In genomic region chr9:19473605-19474004, GRCh38 we compare ENCODE assay signal across 18 cellular contexts.
"Had no signal": no experiment of that assay in that cellular context is flagged by ENCODE, and none has a peak within 500 bp of the region (broad histone marks: within the 10 kb centered on the region; RNA-seq: fewer than 3 reads in every experiment).

No MANE protein-coding gene starts in this region.

- H3K27me3 Mint-ChIP-seq: activated naive CD8-positive, alpha-beta T cell treated with anti-CD3 and anti-CD28 coated beads for 36 hours had no signal

- H3K27ac ChIP-seq: hepatocyte, left ventricle myocardium inferior, neural progenitor cell, ovary, sigmoid colon, spleen, thoracic aorta had no signal

- DNase-seq: activated CD4-positive, alpha-beta T cell treated with anti-CD3 and anti-CD28 coated beads, Interleukin-2, amount 50 U/mL, for 1 hour; activated CD8-positive, alpha-beta memory T cell treated with anti-CD3 and anti-CD28 coated beads for 24 hours; activated naive CD8-positive, alpha-beta T cell treated with anti-CD3 and anti-CD28 coated beads for 36 hours; amygdala; islet precursor cell; left ventricle myocardium inferior; naive B cell; ovary; sigmoid colon; spleen; stimulated activated CD4-positive, alpha-beta T cell treated with anti-CD3 and anti-CD28 coated beads, Interleukin-1b, Interleukin-23, amount 100 ng/mL, for 48 hours; stimulated activated naive CD8-positive, alpha-beta T cell treated with anti-CD3 and anti-CD28 coated beads, Interleukin-15, amount 100 ng/mL, for 72 hours had no signal

- H3K4me3 Mint-ChIP-seq: activated naive CD8-positive, alpha-beta T cell treated with anti-CD3 and anti-CD28 coated beads for 36 hours; activated T-helper 1 cell treated with anti-CD3 and anti-CD28 coated beads, Interleukin-12 subunit alpha, Interleukin-12 subunit beta, Interleukin-2, Interleukin-4 antibody, amounts not matched to agents 30 ng/mL and 10 ng/mL and 1 ng/mL, durations not matched to agents 14 hours and 24 hours and 36 hours; brain; dendritic cell treated with granulocyte-macrophage colony-stimulating factor and Interleukin-4, amounts not matched to agents 40 ng/mL and 50 ng/mL, for 4 days; neural progenitor cell; stimulated activated naive CD8-positive, alpha-beta T cell treated with anti-CD3 and anti-CD28 coated beads, Interleukin-15, amount 100 ng/mL, for 72 hours had no signal

- H3K36me3 Mint-ChIP-seq: activated naive CD8-positive, alpha-beta T cell treated with anti-CD3 and anti-CD28 coated beads for 36 hours; brain; naive B cell; neural progenitor cell had no signal

- H3K9me3 ChIP-seq: left ventricle myocardium inferior, ovary, sigmoid colon, spleen, thoracic aorta had no signal

- H3K4me1 ChIP-seq: neural progenitor cell had no signal

- H3K4me2 ChIP-seq: hepatocyte, neural progenitor cell had no signal

- H3K36me3 ChIP-seq: left ventricle myocardium inferior, neural progenitor cell, ovary, sigmoid colon, spleen, thoracic aorta had no signal

- H3K27ac Mint-ChIP-seq: activated naive CD8-positive, alpha-beta T cell treated with anti-CD3 and anti-CD28 coated beads for 36 hours; activated T-helper 1 cell treated with anti-CD3 and anti-CD28 coated beads, Interleukin-12 subunit alpha, Interleukin-12 subunit beta, Interleukin-2, Interleukin-4 antibody, amounts not matched to agents 30 ng/mL and 10 ng/mL and 1 ng/mL, durations not matched to agents 14 hours and 24 hours and 36 hours; brain; dendritic cell treated with granulocyte-macrophage colony-stimulating factor and Interleukin-4, amounts not matched to agents 40 ng/mL and 50 ng/mL, for 4 days; neural progenitor cell; stimulated activated naive CD8-positive, alpha-beta T cell treated with anti-CD3 and anti-CD28 coated beads, Interleukin-15, amount 100 ng/mL, for 72 hours had no signal

- H2AFZ ChIP-seq: hepatocyte, neural progenitor cell had no signal

- H3K4me3 ChIP-seq: hepatocyte, left ventricle myocardium inferior, neural progenitor cell, ovary, sigmoid colon, spleen, thoracic aorta had no signal

- H3K9ac ChIP-seq: neural progenitor cell had no signal

- ATAC-seq: stimulated activated naive CD8-positive, alpha-beta T cell treated with anti-CD3 and anti-CD28 coated beads, Interleukin-15, amount 100 ng/mL, for 72 hours had no signal

- H3K79me2 ChIP-seq: hepatocyte had no signal

- H3K27me3 ChIP-seq: hepatocyte, neural progenitor cell, ovary, sigmoid colon, spleen had no signal

- H3K9me3 Mint-ChIP-seq: activated naive CD8-positive, alpha-beta T cell treated with anti-CD3 and anti-CD28 coated beads for 36 hours; activated T-helper 1 cell treated with anti-CD3 and anti-CD28 coated beads, Interleukin-12 subunit alpha, Interleukin-12 subunit beta, Interleukin-2, Interleukin-4 antibody, amounts not matched to agents 30 ng/mL and 10 ng/mL and 1 ng/mL, durations not matched to agents 14 hours and 24 hours and 36 hours; brain; dendritic cell treated with granulocyte-macrophage colony-stimulating factor and Interleukin-4, amounts not matched to agents 40 ng/mL and 50 ng/mL, for 4 days; naive B cell; neural progenitor cell; stimulated activated naive CD8-positive, alpha-beta T cell treated with anti-CD3 and anti-CD28 coated beads, Interleukin-15, amount 100 ng/mL, for 72 hours had no signal
